In genomic region chr16:70380205-70380918, GRCh38 we compare ENCODE assay signal across 8 cellular contexts. TPM values are rescaled to one million over a fixed set of nuclear protein-coding genes. Genes with fewer than 3 reads are reported as not detected.
DNase-seq lines count a peak whose midpoint lies in the region; ATAC-seq, FAIRE-seq and TF ChIP-seq lines count a peak whose summit lies in the region.

No MANE protein-coding gene starts in this region.

- peaks cover 0 to 18% (median 3%) of the 10 kb centered on the region in 4 experiments; a peak in 5 of 8 replicates for H3K36me3 ChIP-seq in H1 (ENCODE audit: control insufficient read depth in 2 of 4, insufficient read depth in 4 of 4, low read length in 3 of 4)
- H3K36me3 ChIP-seq in mucosa of rectum (ENCODE audit: control insufficient read depth in 2 of 2, insufficient read depth in 2 of 2, low read length in 2 of 2), result peaks cover 5 to 7% of the 10 kb centered on the region in 2 donors

- peak overlapping the region; percentile 87 for H3K18ac ChIP-seq in H1 (ENCODE audit: extremely low read depth, low read length)

- H3K9ac ChIP-seq in H1 (replicated peaks in 1 of 4; ENCODE audit: extremely low read depth in 1 of 4, low read depth in 3 of 4, low read length in 3 of 4) (peak overlapping the region; percentile 71 to 82 (median 76)), mucosa of rectum (ENCODE audit: low read depth in 1 of 2, low read length in 2 of 2) (peak overlapping the region; percentile 75 to 84)

- no peak for TF ChIP-seq CTCF in H1 (IDR thresholded peaks at IDR 0.05; ENCODE audit: control extremely low read depth in 1 of 3, insufficient read depth in 1 of 3, low read depth in 1 of 3, low read length in 3 of 3)

- H2BK12ac ChIP-seq in H1 (ENCODE audit: low read depth, low read length), result no peak overlapping the region

- no peak; a peak in 2 of 3 replicates for TF ChIP-seq POLR2A in H1 (IDR thresholded peaks at IDR 0.05; ENCODE audit: control extremely low read depth in 1 of 2, low read depth in 2 of 2, low read length in 2 of 2)

- H3K79me1 ChIP-seq in H1 (ENCODE audit: low read depth, low read length), result no peaks in the 10 kb centered on the region

- no peak for TF ChIP-seq RAD21 in H1 (IDR thresholded peaks at IDR 0.05 in 1 of 2, conservative IDR thresholded peaks at IDR 0.05 in 1 of 2; ENCODE audit: low read depth in 2 of 2, low read length in 2 of 2)

- peak overlapping the region; percentile 60 for H4K5ac ChIP-seq in H1 (ENCODE audit: insufficient read length, low read depth, low read length)

- 1% methylated on average over 31 of the region's 31 CpGs; no CpG with 5 or more reads in 1 of the 2 experiments for WGBS in H1 (ENCODE audit: extremely low coverage in 1 of 2, insufficient coverage in 1 of 2, insufficient read length in 1 of 2, insufficient replicate concordance in 2 of 2, low coverage in 1 of 2, low lambda C conversion rate in 2 of 2, missing lambda C conversion rate in 1 of 2), 2 experiments

- no peak overlapping the region for H2BK20ac ChIP-seq in H1 (ENCODE audit: low read length)

- H3K4me3 Mint-ChIP-seq in activated CD8-positive, alpha-beta T cell treated with anti-CD3 and anti-CD28 coated beads, Interleukin-2, amount 10 ng/mL, durations not matched to agents 7 days and 5 days, result peak overlapping the region; percentile 95

- DNase-seq in NCI-H2171 (lab: John Stamatoyannopoulos, UW) (peak; percentile 60), H1 (ENCODE audit: low read depth in 1 of 2, low spot score in 2 of 2) (peak in 1 of 2 experiments; percentile 79)
- DNase-seq in activated CD8-positive, alpha-beta T cell treated with anti-CD3 and anti-CD28 coated beads, Interleukin-2, amount 10 ng/mL, durations not matched to agents 7 days and 5 days, result peak; percentile 74
- peak; percentile 72 for DNase-seq in stimulated activated CD8-positive, alpha-beta memory T cell treated with anti-CD3 and anti-CD28 coated beads, Interleukin-4, amount 100 ng/mL, for 24 hours (ENCODE audit: low read depth)

- H4K8ac ChIP-seq in H1 (ENCODE audit: extremely low read depth, insufficient read depth, low read length), result peak overlapping the region; percentile 62; the same call in 1 of the 2 replicates

- H2BK120ac ChIP-seq in H1 (replicated peaks; ENCODE audit: low read depth, low read length), result no peak overlapping the region

- H3K9me3 ChIP-seq in H1 (ENCODE audit: insufficient read depth in 2 of 2, low read depth in 1 of 2, low read length in 1 of 2) (no peaks in the 10 kb centered on the region), mucosa of rectum (ENCODE audit: control insufficient read depth in 2 of 2, low read length in 2 of 2) (no peaks in the 10 kb centered on the region)

- H3K4me3 ChIP-seq in GM08714 (ENCODE audit: low read length), result peak overlapping the region; percentile 92
- H3K4me3 ChIP-seq in H1 (ENCODE audit: extremely low read depth in 1 of 4, insufficient read depth in 2 of 4, low read depth in 3 of 4, low read length in 4 of 4), result peak overlapping the region; percentile 75 to 94 (median 86)
- peak overlapping the region; percentile 86 to 95 for H3K4me3 ChIP-seq in mucosa of rectum (ENCODE audit: low read length in 2 of 2)

- peak overlapping the region; percentile 86 to 94 for H3K4me2 ChIP-seq in H1 (ENCODE audit: insufficient read depth in 1 of 2, low read depth in 2 of 2, low read length in 2 of 2)

- no peak overlapping the region for H2AFZ ChIP-seq in H1 (ENCODE audit: low read length)

- peaks cover 0 to 13% of the 10 kb centered on the region in 2 experiments; a peak in 2 of 4 replicates for H3K79me2 ChIP-seq in H1 (ENCODE audit: control insufficient read depth in 1 of 2, insufficient read depth in 2 of 2, low read length in 2 of 2)

- no peaks in the 10 kb centered on the region for H3K9me3 Mint-ChIP-seq in activated CD8-positive, alpha-beta T cell treated with anti-CD3 and anti-CD28 coated beads, Interleukin-2, amount 10 ng/mL, durations not matched to agents 7 days and 5 days (ENCODE audit: insufficient read depth)

- no peaks in the 10 kb centered on the region for H4K20me1 ChIP-seq in H1 (replicated peaks in 1 of 2; ENCODE audit: control insufficient read depth in 1 of 2, insufficient read depth in 2 of 2, low read length in 2 of 2)

- H3K27me3 Mint-ChIP-seq in activated CD8-positive, alpha-beta T cell treated with anti-CD3 and anti-CD28 coated beads, Interleukin-2, amount 10 ng/mL, durations not matched to agents 7 days and 5 days (ENCODE audit: low read depth), result no peaks in the 10 kb centered on the region

- H3K27ac Mint-ChIP-seq in activated CD8-positive, alpha-beta T cell treated with anti-CD3 and anti-CD28 coated beads, Interleukin-2, amount 10 ng/mL, durations not matched to agents 7 days and 5 days, result peak overlapping the region; percentile 98

- no peak overlapping the region; the same call in 1 of the 2 replicates for H2AK5ac ChIP-seq in H1 (ENCODE audit: low read depth, low read length)

- H3K23me2 ChIP-seq in H1 (ENCODE audit: low read depth, low read length), result peaks cover 12% of the 10 kb centered on the region; the same call in 1 of the 2 replicates

- H3K56ac ChIP-seq in H1 (replicated peaks; ENCODE audit: insufficient read length, low read depth, low read length), result peak overlapping the region; percentile 96

- no peak overlapping the region for H3K14ac ChIP-seq in H1 (ENCODE audit: insufficient read length)

- peaks cover 0 to 3% (median 0%) of the 10 kb centered on the region in 4 experiments; a peak in 2 of 7 replicates for H3K4me1 ChIP-seq in H1 (replicated peaks in 1 of 4; ENCODE audit: control insufficient read depth in 3 of 4, insufficient read depth in 4 of 4, low read length in 3 of 4)
- H3K4me1 ChIP-seq in mucosa of rectum (ENCODE audit: control insufficient read depth in 2 of 2, insufficient read depth in 2 of 2, low read length in 2 of 2), result peaks cover 5 to 17% of the 10 kb centered on the region in 2 donors

- no peak for FAIRE-seq in H1 (lab: Jason Lieb, UNC)

- H3K36me3 Mint-ChIP-seq in activated CD8-positive, alpha-beta T cell treated with anti-CD3 and anti-CD28 coated beads, Interleukin-2, amount 10 ng/mL, durations not matched to agents 7 days and 5 days (ENCODE audit: low read depth), result peaks cover 35% of the 10 kb centered on the region

- H3K27me3 ChIP-seq in H1 (replicated peaks in 1 of 4; ENCODE audit: control insufficient read depth in 3 of 4, extremely low read depth in 1 of 4, insufficient read depth in 3 of 4, low read length in 3 of 4), result no peaks in the 10 kb centered on the region
- H3K27me3 ChIP-seq in mucosa of rectum (ENCODE audit: control insufficient read depth in 2 of 2, insufficient read depth in 2 of 2, low read length in 2 of 2), result no peaks in the 10 kb centered on the region

- peak overlapping the region; percentile 79; the same call in 1 of the 2 replicates for H3K27ac ChIP-seq in H1 (ENCODE audit: low read depth, low read length)
- H3K27ac ChIP-seq in mucosa of rectum (ENCODE audit: low read depth in 2 of 2, low read length in 2 of 2), result peak overlapping the region; percentile 75 to 82

- H3K4me1 Mint-ChIP-seq in activated CD8-positive, alpha-beta T cell treated with anti-CD3 and anti-CD28 coated beads, Interleukin-2, amount 10 ng/mL, durations not matched to agents 7 days and 5 days (ENCODE audit: low read depth), result peaks cover 19% of the 10 kb centered on the region

- CTCF ChIA-PET in activated CD8-positive, alpha-beta T cell treated with anti-CD3 and anti-CD28 coated beads, Interleukin-2, amount 10 ng/mL, durations not matched to agents 7 days and 5 days (lab: Charles Lee), result interaction anchor here (0.8 to 2.4 kb wide), 24 partner anchors 10 to 274 kb away, joined by 3 to 13 read pairs (median 4); partner anchors contain the start of genes COG4, DDX19B, EXOSC6 and FCSK
- CTCF ChIA-PET in H1 (lab: Charles Lee; ENCODE audit: partially characterized antibody), result interaction anchor here (0.6 to 13.5 kb wide), 17 partner anchors 10 to 274 kb away, joined by 3 to 117 read pairs (median 3); no protein-coding TSS in a partner anchor

- peak overlapping the region; percentile 96 for H3K4ac ChIP-seq in H1 (replicated peaks; ENCODE audit: insufficient read length, low read depth, low read length)

- no peak overlapping the region for H2BK15ac ChIP-seq in H1 (ENCODE audit: low read length)

- POLR2A ChIA-PET in activated CD8-positive, alpha-beta T cell treated with anti-CD3 and anti-CD28 coated beads, Interleukin-2, amount 10 ng/mL, durations not matched to agents 7 days and 5 days (lab: Charles Lee), result interaction anchor here (0.8 to 3.7 kb wide), 16 partner anchors 12 to 366 kb away, joined by 3 to 30 read pairs (median 6); partner anchors contain the start of genes AARS1, COG4, DDX19A and FCSK
- POLR2A ChIA-PET in H1 (lab: Charles Lee; ENCODE audit: partially characterized antibody), result interaction anchor here (0.5 to 5.1 kb wide), 53 partner anchors 8 to 352 kb away, joined by 3 to 37 read pairs (median 4); partner anchors contain the start of genes AARS1, COG4, DDX19A and EXOSC6

- H2BK5ac ChIP-seq in H1 (ENCODE audit: low read depth, low read length), result peak overlapping the region; percentile 89

- no peak for TF ChIP-seq EP300 in H1 (IDR thresholded peaks at IDR 0.05; ENCODE audit: borderline replicate concordance in 1 of 2, low read depth in 2 of 2, low read length in 2 of 2)

- peak overlapping the region; percentile 85 for H4K91ac ChIP-seq in H1 (replicated peaks; ENCODE audit: insufficient read length, low read length)

- ATAC-seq in HG02588 (IDR thresholded peaks at IDR 0.05; ENCODE audit: unreplicated experiment), result peak; percentile 9
- ATAC-seq in activated CD8-positive, alpha-beta T cell treated with anti-CD3 and anti-CD28 coated beads, Interleukin-2, amount 10 ng/mL, durations not matched to agents 7 days and 5 days, result peak; percentile 22
- no peak for ATAC-seq in GM18520 (IDR thresholded peaks at IDR 0.05; ENCODE audit: unreplicated experiment)

- no peak overlapping the region for H3K23ac ChIP-seq in H1 (ENCODE audit: insufficient read length)

RNA-seq across cellular contexts. Expression of gene DDX19A, which starts 33.7 kb away (rescaled TPM):
- total RNA-seq in activated CD8-positive, alpha-beta T cell treated with anti-CD3 and anti-CD28 coated beads, Interleukin-2, amount 10 ng/mL, durations not matched to agents 7 days and 5 days, result 10 to 100 TPM; 38.1 to 38.7 TPM
- 50.3 and 50.8 TPM in 2 replicates for total RNA-seq in H1 (2021; fragmentation: NEBNext Ultra II Directional; extraction: Animal tissue kit (Norgen Biotek cat#: 25700))
- 27.9 and 30.7 TPM in 2 replicates for polyA plus RNA-seq in H1 (2011; rRNA removed)
- 47.6 TPM for polyA plus RNA-seq in H1 (2011; cell fraction: cytosol; rRNA removed)
- polyA plus RNA-seq in H1 (2011; cell fraction: nucleus; rRNA removed), result 31.2 TPM
- polyA plus RNA-seq in H1 (2012, experiment 1 of 2), result 38.5 to 47.8 TPM (median 41.1 TPM) in 4 replicates
- 31.1 TPM for polyA plus RNA-seq in H1 (2012, experiment 2 of 2)
- polyA plus RNA-seq in H1 (2013, experiment 1 of 2), result 30.0 TPM
- polyA plus RNA-seq in H1 (2013, experiment 2 of 2), result 31.2 TPM
- polyA minus RNA-seq in H1 (2011; rRNA and poly(A)+ RNA removed), result 54.7 and 67.1 TPM in 2 replicates
- polyA minus RNA-seq in H1 (2011; cell fraction: cytosol; rRNA and poly(A)+ RNA removed), result 40.7 TPM
- 33.1 TPM for polyA minus RNA-seq in H1 (2011; cell fraction: nucleus; rRNA and poly(A)+ RNA removed)

RNA-seq across cellular contexts. Expression of gene ST3GAL2, which starts 58.5 kb away (rescaled TPM):
- 10 to 100 TPM; 34.1 to 39.0 TPM for total RNA-seq in activated CD8-positive, alpha-beta T cell treated with anti-CD3 and anti-CD28 coated beads, Interleukin-2, amount 10 ng/mL, durations not matched to agents 7 days and 5 days
- total RNA-seq in H1 (2021; fragmentation: NEBNext Ultra II Directional; extraction: Animal tissue kit (Norgen Biotek cat#: 25700)), result 39.3 and 39.7 TPM in 2 replicates
- polyA plus RNA-seq in H1 (2011; rRNA removed), result 14.4 and 30.5 TPM in 2 replicates
- polyA plus RNA-seq in H1 (2011; cell fraction: cytosol; rRNA removed), result 16.9 TPM
- polyA plus RNA-seq in H1 (2011; cell fraction: nucleus; rRNA removed), result 28.1 TPM
- 19.3 to 24.6 TPM (median 22.0 TPM) in 4 replicates for polyA plus RNA-seq in H1 (2012, experiment 1 of 2)
- polyA plus RNA-seq in H1 (2012, experiment 2 of 2), result 19.9 TPM
- 26.7 TPM for polyA plus RNA-seq in H1 (2013, experiment 1 of 2)
- polyA plus RNA-seq in H1 (2013, experiment 2 of 2), result 27.0 TPM
- 33.4 and 49.9 TPM in 2 replicates for polyA minus RNA-seq in H1 (2011; rRNA and poly(A)+ RNA removed)
- 43.4 TPM for polyA minus RNA-seq in H1 (2011; cell fraction: cytosol; rRNA and poly(A)+ RNA removed)
- polyA minus RNA-seq in H1 (2011; cell fraction: nucleus; rRNA and poly(A)+ RNA removed), result 43.8 TPM
